In the genomic region with DNA sequence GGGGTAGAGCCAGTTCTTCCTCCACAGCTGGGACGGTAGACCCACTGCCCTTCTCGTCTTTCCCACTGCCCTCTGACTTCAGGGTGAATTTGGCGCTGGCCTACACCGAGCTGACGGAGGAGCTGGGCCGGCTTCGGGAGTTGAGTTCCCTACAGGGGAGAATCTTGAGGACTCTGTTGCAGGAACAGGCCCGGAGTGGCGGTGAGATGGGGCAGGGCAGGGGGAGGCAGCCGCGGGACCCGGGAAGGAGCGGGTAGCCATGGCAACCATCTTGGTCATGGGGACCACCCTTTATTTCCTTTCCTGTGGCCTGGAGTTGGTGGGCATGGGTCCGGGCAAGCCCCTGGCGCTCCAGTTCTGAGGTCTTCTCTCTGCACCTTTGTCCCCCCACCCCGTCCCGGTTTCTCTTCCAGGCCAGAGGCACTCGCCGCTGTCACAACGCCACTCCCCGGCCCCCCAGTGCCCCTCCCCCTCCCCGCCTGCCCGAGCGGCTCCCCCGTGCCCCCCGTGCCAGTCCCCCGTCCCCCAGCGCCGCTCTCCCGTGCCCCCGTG, we compare ENCODE assay signal across 21 cellular contexts. TPM values are rescaled to one million over a fixed set of nuclear protein-coding genes. Genes with fewer than 3 reads are reported as not detected.
DNase-seq lines count a peak whose midpoint lies in the region; ATAC-seq and TF ChIP-seq lines count a peak whose summit lies in the region.
"Had no signal": no experiment of that assay in that cellular context is flagged by ENCODE, and none has a peak within 500 bp of the region (broad histone marks: within the 10 kb centered on the region; RNA-seq: fewer than 3 reads in every experiment).

No MANE protein-coding gene starts in this region.

- TF ChIP-seq POLR2A in transverse colon (IDR thresholded peaks at IDR 0.05), result no peak
- TF ChIP-seq POLR2A in adrenal gland (IDR thresholded peaks at IDR 0.05), result no peak

- H3K27me3 ChIP-seq in SJCRH30 (no peaks in the 10 kb centered on the region), muscle layer of duodenum (ENCODE audit: low read depth, low read length) (peaks cover 1% of the 10 kb centered on the region), transverse colon (peaks cover 9% of the 10 kb centered on the region), adrenal gland (no peaks in the 10 kb centered on the region)

- 49% methylated on average over 31 of the region's 31 CpGs; no CpG with 5 or more reads in 1 of the 2 donors for WGBS in transverse colon (ENCODE audit: low coverage in 1 of 2), 2 donors
- 57 to 76% (median 69%) methylated on average over 5 to 31 of the region's 31 CpGs for WGBS in adrenal gland, 4 donors

- ATAC-seq in HG02885 (IDR thresholded peaks at IDR 0.05; ENCODE audit: poor library complexity, unreplicated experiment) (no peak), HG03521 (IDR thresholded peaks at IDR 0.05; ENCODE audit: unreplicated experiment) (no peak)

- H3K4me3 ChIP-seq in SJCRH30, result no peak overlapping the region
- H3K4me3 ChIP-seq in fibroblast of mammary gland (ENCODE audit: control insufficient read depth, low read depth, low read length), result peak overlapping the region; percentile 7
- peak overlapping the region; percentile 11 to 37 for H3K4me3 ChIP-seq in muscle layer of duodenum (ENCODE audit: low read depth in 1 of 2, low read length in 2 of 2)
- H3K4me3 ChIP-seq in transverse colon, result peak overlapping the region in 3 of 4 donors; percentile 8 to 36 (median 35)
- H3K4me3 ChIP-seq in adrenal gland, result peak overlapping the region in 1 of 4 donors; percentile 46

- in situ Hi-C loops in transverse colon (cut with MboI; ENCODE audit: low pct_ligation_motif_present in 1 of 4, low pct_unique_long_range_greater_than_20kb in 1 of 4, low sequenced_read_pairs in 3 of 4), result no loop called here

- no peak for TF ChIP-seq CTCF in fibroblast of mammary gland (conservative IDR thresholded peaks at IDR 0.05; ENCODE audit: control insufficient read depth, insufficient read depth, low read depth, low read length)
- no peak for TF ChIP-seq CTCF in transverse colon (IDR thresholded peaks at IDR 0.05)
- no peak for TF ChIP-seq CTCF in adrenal gland (IDR thresholded peaks at IDR 0.05)

- no peak for TF ChIP-seq EP300 in transverse colon (IDR thresholded peaks at IDR 0.05; ENCODE audit: low read depth)

- DNase-seq in SJCRH30, result no peak
- no peak for DNase-seq in fibroblast of mammary gland (ENCODE audit: low read depth)
- no peak for DNase-seq in transverse colon
- no peak for DNase-seq in NCI-H526 (lab: John Stamatoyannopoulos, UW)
- no peak for DNase-seq in adrenal gland
- DNase-seq: AML-193, cerebellar nuclear complex, COR-L47, foreskin melanocyte, immature natural killer cell, mesenchymal stem cell, MM.1S, NCI-H187, NCI-H446, retina, SHP77 had no signal

- H3K4me1 ChIP-seq in SJCRH30 (peaks cover 23% of the 10 kb centered on the region), muscle layer of duodenum (ENCODE audit: control insufficient read depth in 1 of 2, insufficient read depth in 2 of 2, low read length in 2 of 2) (peaks cover 0 to 13% of the 10 kb centered on the region in 2 donors), transverse colon (peaks cover 0 to 32% (median 8%) of the 10 kb centered on the region in 4 donors), adrenal gland (replicated peaks in 1 of 2) (peaks cover 0 to 9% of the 10 kb centered on the region in 2 donors)

- intact Hi-C loops in transverse colon (cut with DNase I; ENCODE audit: low total_unique reads) (no loop called here), adrenal gland (cut with DNase I) (loop anchor here in 1 of 2 donors (10.0 kb wide), 1 partner anchor 76 kb away; no protein-coding TSS in a partner anchor)

- no peaks in the 10 kb centered on the region for H3K9me3 ChIP-seq in SJCRH30 (replicated peaks)
- H3K9me3 ChIP-seq in muscle layer of duodenum (ENCODE audit: control insufficient read depth in 1 of 2, low read length in 2 of 2), result no peaks in the 10 kb centered on the region
- H3K9me3 ChIP-seq in transverse colon, result no peaks in the 10 kb centered on the region
- H3K9me3 ChIP-seq in adrenal gland (replicated peaks in 1 of 3), result no peaks in the 10 kb centered on the region

- H3K36me3 ChIP-seq in SJCRH30, result no peaks in the 10 kb centered on the region
- peaks cover 0 to 5% of the 10 kb centered on the region in 2 donors for H3K36me3 ChIP-seq in muscle layer of duodenum (ENCODE audit: control insufficient read depth in 1 of 2, insufficient read depth in 2 of 2, low read length in 2 of 2)
- no peaks in the 10 kb centered on the region for H3K36me3 ChIP-seq in transverse colon
- H3K36me3 ChIP-seq in adrenal gland (replicated peaks in 1 of 2), result peaks cover 0 to 15% of the 10 kb centered on the region in 2 donors

- H3K27ac ChIP-seq in SJCRH30 (peak overlapping the region; percentile 97), muscle layer of duodenum (ENCODE audit: low read length) (no peak overlapping the region), transverse colon (peak overlapping the region in 1 of 4 donors; percentile 17), adrenal gland (peak overlapping the region in 1 of 5 donors; percentile 29)

RNA-seq across cellular contexts. Expression of gene TBKBP1, which starts 14.4 kb away (rescaled TPM):
- total RNA-seq in SJCRH30 (2014; rRNA removed; shearing (Covaris generic)), result 14.4 and 15.6 TPM in 2 replicates
- total RNA-seq in transverse colon, result 1 to 10 TPM; 1.8 to 6.4 (median 4.4) TPM
- total RNA-seq in adrenal gland, result 10 to 100 TPM in 4 of 8 donors, 1 to 10 TPM in 4; 3.9 to 15.9 (median 11.5) TPM
- 10 to 100 TPM in 2 of 3 donors, 1 to 10 TPM in 1; 5.7 to 63.9 (median 18.6) TPM for polyA plus RNA-seq in adrenal gland

RNA-seq across cellular contexts. Expression of gene TBX21, which starts 24.6 kb away (rescaled TPM):
- not detected in 2 replicates for total RNA-seq in SJCRH30 (2014; rRNA removed; shearing (Covaris generic))
- total RNA-seq in transverse colon (10 to 100 TPM in 1 of 4 donors, 1 to 10 TPM in 1, under 1 TPM in 1, not detected in 1; 0.27 to 18.3 (median 4.9) TPM), adrenal gland (1 to 10 TPM in 1 of 8 donors, under 1 TPM in 5, not detected in 2; 0.06 to 2.0 (median 0.56) TPM)
- polyA plus RNA-seq in adrenal gland, result under 1 TPM; 0.18 to 0.48 (median 0.20) TPM
- total RNA-seq: G401, HepG2 had no signal
- polyA plus RNA-seq: HepG2 had no signal

RNA-seq across cellular contexts. Expression of gene KPNB1, which starts 58.7 kb away (rescaled TPM):
- total RNA-seq in SJCRH30 (2014; rRNA removed; shearing (Covaris generic)), result 530 and 537 TPM in 2 replicates
- total RNA-seq in transverse colon, result 100 to 1,000 TPM in 3 of 4 donors, 10 to 100 TPM in 1; 39.2 to 176 (median 133) TPM
- total RNA-seq in adrenal gland, result 100 to 1,000 TPM; 159 to 352 (median 252) TPM
- 100 to 1,000 TPM in 1 of 3 donors, 10 to 100 TPM in 2; 41.5 to 339 (median 45.3) TPM for polyA plus RNA-seq in adrenal gland
